Comparison of ENCODE assay signal across 1 cellular context in the genomic region with DNA sequence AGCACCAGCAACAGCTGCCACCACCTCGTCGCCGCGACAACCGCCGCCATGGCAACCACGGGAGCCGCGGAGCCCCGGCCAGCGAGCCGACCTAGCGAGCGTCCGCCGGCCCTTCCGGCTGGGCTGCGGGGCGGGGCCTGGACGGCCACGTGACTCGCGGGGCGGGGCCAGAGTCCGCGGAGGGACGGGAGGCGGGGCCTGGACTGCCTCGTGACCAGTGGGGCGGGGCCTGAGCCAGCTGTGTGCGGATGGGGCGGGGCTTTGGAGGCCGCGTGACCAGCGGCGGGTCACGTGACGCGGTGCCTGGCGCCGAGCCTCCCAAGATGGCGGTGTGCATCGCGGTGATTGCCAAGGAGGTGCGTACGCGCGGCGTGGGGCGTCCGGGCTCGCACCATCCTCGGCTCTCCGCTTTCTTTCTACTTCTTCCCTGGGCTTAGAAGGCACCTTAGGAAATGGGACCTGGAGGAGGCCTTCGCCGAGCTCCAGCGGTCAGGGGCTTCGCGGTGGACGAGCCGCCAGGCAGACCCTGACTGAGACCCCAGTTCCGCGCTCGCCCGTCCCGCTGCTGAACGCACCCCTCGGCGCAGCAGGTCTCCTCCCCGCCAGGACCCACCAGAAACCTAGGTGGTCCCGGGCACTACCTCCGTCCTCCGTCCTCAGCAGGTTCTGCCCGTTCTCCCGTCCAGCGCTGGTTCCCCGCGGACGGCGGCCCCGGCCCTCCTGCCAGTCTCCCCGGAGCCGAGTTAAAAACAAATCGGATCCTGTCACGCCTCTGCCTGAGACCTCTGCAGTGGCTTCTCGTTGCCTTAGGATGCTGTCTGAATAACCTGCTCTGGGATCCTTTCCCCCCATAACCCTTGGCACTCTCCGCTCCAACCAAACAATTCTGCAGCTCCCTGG.
A peak's percentile ranks its signal among the peaks of the same experiment; 100 is the strongest.
TF ChIP-seq lines count a peak whose summit lies in the region.

A gene with protein sequence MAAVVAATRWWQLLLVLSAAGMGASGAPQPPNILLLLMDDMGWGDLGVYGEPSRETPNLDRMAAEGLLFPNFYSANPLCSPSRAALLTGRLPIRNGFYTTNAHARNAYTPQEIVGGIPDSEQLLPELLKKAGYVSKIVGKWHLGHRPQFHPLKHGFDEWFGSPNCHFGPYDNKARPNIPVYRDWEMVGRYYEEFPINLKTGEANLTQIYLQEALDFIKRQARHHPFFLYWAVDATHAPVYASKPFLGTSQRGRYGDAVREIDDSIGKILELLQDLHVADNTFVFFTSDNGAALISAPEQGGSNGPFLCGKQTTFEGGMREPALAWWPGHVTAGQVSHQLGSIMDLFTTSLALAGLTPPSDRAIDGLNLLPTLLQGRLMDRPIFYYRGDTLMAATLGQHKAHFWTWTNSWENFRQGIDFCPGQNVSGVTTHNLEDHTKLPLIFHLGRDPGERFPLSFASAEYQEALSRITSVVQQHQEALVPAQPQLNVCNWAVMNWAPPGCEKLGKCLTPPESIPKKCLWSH (minus strand): TSS at position 120 of the 900 bp plus-strand sequence. CDS start 70 bp downstream, at position 50.
A gene with protein sequence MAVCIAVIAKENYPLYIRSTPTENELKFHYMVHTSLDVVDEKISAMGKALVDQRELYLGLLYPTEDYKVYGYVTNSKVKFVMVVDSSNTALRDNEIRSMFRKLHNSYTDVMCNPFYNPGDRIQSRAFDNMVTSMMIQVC (plus strand): TSS at position 300 of the 900 bp plus-strand sequence. CDS start 24 bp downstream, at position 324.

TF ChIP-seq in GM12878, 131 proteins besides CTCF, POLR2A, EP300 and RAD21 (continued from another document and continues in another):
- no peak for TF ChIP-seq RBBP5 (conservative IDR thresholded peaks at IDR 0.05)
- no peak for TF ChIP-seq SPI1 (IDR thresholded peaks at IDR 0.05; ENCODE audit: borderline replicate concordance, insufficient read depth, low read depth, low read length)
- TF ChIP-seq FOXM1 (IDR thresholded peaks at IDR 0.05; ENCODE audit: low read depth, low read length) = no peak
- TF ChIP-seq BMI1 (IDR thresholded peaks at IDR 0.05; ENCODE audit: borderline replicate concordance) = peak; percentile 50; the same call in 1 of the 2 replicates
- TF ChIP-seq CBFB (IDR thresholded peaks at IDR 0.05; ENCODE audit: low read depth) = no peak
- TF ChIP-seq STAT1 (conservative IDR thresholded peaks at IDR 0.05) = no peak
- TF ChIP-seq TCF7 (IDR thresholded peaks at IDR 0.05; ENCODE audit: borderline replicate concordance) = no peak
- no peak for TF ChIP-seq KDM1A (IDR thresholded peaks at IDR 0.05; ENCODE audit: borderline replicate concordance)
- TF ChIP-seq MEF2B (IDR thresholded peaks at IDR 0.05; ENCODE audit: partially characterized antibody, poor library complexity, severe bottlenecking) = peak; percentile 64
- TF ChIP-seq, protein P1, sequence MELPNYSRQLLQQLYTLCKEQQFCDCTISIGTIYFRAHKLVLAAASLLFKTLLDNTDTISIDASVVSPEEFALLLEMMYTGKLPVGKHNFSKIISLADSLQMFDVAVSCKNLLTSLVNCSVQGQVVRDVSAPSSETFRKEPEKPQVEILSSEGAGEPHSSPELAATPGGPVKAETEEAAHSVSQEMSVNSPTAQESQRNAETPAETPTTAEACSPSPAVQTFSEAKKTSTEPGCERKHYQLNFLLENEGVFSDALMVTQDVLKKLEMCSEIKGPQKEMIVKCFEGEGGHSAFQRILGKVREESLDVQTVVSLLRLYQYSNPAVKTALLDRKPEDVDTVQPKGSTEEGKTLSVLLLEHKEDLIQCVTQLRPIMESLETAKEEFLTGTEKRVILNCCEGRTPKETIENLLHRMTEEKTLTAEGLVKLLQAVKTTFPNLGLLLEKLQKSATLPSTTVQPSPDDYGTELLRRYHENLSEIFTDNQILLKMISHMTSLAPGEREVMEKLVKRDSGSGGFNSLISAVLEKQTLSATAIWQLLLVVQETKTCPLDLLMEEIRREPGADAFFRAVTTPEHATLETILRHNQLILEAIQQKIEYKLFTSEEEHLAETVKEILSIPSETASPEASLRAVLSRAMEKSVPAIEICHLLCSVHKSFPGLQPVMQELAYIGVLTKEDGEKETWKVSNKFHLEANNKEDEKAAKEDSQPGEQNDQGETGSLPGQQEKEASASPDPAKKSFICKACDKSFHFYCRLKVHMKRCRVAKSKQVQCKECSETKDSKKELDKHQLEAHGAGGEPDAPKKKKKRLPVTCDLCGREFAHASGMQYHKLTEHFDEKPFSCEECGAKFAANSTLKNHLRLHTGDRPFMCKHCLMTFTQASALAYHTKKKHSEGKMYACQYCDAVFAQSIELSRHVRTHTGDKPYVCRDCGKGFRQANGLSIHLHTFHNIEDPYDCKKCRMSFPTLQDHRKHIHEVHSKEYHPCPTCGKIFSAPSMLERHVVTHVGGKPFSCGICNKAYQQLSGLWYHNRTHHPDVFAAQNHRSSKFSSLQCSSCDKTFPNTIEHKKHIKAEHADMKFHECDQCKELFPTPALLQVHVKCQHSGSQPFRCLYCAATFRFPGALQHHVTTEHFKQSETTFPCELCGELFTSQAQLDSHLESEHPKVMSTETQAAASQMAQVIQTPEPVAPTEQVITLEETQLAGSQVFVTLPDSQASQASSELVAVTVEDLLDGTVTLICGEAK (IDR thresholded peaks at IDR 0.05; ENCODE audit: borderline replicate concordance) = no peak
- no peak for TF ChIP-seq ZNF622 (IDR thresholded peaks at IDR 0.05)
- TF ChIP-seq, protein P2, sequence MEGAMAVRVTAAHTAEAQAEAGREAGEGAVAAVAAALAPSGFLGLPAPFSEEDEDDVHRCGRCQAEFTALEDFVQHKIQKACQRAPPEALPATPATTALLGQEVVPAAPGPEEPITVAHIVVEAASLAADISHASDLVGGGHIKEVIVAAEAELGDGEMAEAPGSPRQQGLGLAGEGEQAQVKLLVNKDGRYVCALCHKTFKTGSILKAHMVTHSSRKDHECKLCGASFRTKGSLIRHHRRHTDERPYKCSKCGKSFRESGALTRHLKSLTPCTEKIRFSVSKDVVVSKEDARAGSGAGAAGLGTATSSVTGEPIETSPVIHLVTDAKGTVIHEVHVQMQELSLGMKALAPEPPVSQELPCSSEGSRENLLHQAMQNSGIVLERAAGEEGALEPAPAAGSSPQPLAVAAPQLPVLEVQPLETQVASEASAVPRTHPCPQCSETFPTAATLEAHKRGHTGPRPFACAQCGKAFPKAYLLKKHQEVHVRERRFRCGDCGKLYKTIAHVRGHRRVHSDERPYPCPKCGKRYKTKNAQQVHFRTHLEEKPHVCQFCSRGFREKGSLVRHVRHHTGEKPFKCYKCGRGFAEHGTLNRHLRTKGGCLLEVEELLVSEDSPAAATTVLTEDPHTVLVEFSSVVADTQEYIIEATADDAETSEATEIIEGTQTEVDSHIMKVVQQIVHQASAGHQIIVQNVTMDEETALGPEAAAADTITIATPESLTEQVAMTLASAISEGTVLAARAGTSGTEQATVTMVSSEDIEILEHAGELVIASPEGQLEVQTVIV (IDR thresholded peaks at IDR 0.05; ENCODE audit: borderline replicate concordance, partially characterized antibody) = no peak
- no peak for TF ChIP-seq ZBED1 (IDR thresholded peaks at IDR 0.05; ENCODE audit: borderline replicate concordance)
- TF ChIP-seq, protein P3, sequence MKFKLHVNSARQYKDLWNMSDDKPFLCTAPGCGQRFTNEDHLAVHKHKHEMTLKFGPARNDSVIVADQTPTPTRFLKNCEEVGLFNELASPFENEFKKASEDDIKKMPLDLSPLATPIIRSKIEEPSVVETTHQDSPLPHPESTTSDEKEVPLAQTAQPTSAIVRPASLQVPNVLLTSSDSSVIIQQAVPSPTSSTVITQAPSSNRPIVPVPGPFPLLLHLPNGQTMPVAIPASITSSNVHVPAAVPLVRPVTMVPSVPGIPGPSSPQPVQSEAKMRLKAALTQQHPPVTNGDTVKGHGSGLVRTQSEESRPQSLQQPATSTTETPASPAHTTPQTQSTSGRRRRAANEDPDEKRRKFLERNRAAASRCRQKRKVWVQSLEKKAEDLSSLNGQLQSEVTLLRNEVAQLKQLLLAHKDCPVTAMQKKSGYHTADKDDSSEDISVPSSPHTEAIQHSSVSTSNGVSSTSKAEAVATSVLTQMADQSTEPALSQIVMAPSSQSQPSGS (IDR thresholded peaks at IDR 0.05; ENCODE audit: low read length) = no peak
- no peak for TF ChIP-seq SIX5 (IDR thresholded peaks at IDR 0.05; ENCODE audit: low read depth, low read length, severe bottlenecking)
- peak; percentile 97 for TF ChIP-seq YY1 (IDR thresholded peaks at IDR 0.05; ENCODE audit: low read depth, low read length)
- TF ChIP-seq TCF12 (IDR thresholded peaks at IDR 0.05; ENCODE audit: low read depth, low read length) = peak; percentile 57; the same call in 1 of the 2 replicates
- TF ChIP-seq, protein P4, sequence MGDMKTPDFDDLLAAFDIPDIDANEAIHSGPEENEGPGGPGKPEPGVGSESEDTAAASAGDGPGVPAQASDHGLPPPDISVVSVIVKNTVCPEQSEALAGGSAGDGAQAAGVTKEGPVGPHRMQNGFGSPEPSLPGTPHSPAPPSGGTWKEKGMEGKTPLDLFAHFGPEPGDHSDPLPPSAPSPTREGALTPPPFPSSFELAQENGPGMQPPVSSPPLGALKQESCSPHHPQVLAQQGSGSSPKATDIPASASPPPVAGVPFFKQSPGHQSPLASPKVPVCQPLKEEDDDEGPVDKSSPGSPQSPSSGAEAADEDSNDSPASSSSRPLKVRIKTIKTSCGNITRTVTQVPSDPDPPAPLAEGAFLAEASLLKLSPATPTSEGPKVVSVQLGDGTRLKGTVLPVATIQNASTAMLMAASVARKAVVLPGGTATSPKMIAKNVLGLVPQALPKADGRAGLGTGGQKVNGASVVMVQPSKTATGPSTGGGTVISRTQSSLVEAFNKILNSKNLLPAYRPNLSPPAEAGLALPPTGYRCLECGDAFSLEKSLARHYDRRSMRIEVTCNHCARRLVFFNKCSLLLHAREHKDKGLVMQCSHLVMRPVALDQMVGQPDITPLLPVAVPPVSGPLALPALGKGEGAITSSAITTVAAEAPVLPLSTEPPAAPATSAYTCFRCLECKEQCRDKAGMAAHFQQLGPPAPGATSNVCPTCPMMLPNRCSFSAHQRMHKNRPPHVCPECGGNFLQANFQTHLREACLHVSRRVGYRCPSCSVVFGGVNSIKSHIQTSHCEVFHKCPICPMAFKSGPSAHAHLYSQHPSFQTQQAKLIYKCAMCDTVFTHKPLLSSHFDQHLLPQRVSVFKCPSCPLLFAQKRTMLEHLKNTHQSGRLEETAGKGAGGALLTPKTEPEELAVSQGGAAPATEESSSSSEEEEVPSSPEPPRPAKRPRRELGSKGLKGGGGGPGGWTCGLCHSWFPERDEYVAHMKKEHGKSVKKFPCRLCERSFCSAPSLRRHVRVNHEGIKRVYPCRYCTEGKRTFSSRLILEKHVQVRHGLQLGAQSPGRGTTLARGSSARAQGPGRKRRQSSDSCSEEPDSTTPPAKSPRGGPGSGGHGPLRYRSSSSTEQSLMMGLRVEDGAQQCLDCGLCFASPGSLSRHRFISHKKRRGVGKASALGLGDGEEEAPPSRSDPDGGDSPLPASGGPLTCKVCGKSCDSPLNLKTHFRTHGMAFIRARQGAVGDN (IDR thresholded peaks at IDR 0.05) = no peak
- TF ChIP-seq, protein P5, sequence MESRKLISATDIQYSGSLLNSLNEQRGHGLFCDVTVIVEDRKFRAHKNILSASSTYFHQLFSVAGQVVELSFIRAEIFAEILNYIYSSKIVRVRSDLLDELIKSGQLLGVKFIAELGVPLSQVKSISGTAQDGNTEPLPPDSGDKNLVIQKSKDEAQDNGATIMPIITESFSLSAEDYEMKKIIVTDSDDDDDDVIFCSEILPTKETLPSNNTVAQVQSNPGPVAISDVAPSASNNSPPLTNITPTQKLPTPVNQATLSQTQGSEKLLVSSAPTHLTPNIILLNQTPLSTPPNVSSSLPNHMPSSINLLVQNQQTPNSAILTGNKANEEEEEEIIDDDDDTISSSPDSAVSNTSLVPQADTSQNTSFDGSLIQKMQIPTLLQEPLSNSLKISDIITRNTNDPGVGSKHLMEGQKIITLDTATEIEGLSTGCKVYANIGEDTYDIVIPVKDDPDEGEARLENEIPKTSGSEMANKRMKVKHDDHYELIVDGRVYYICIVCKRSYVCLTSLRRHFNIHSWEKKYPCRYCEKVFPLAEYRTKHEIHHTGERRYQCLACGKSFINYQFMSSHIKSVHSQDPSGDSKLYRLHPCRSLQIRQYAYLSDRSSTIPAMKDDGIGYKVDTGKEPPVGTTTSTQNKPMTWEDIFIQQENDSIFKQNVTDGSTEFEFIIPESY (IDR thresholded peaks at IDR 0.05) = no peak
- no peak for TF ChIP-seq SMC3 (IDR thresholded peaks at IDR 0.05; ENCODE audit: borderline replicate concordance, low read length)
- peak; percentile 69; the same call in 1 of the 2 replicates for TF ChIP-seq RB1 (IDR thresholded peaks at IDR 0.05; ENCODE audit: borderline replicate concordance)
- TF ChIP-seq PAX8 (IDR thresholded peaks at IDR 0.05) = no peak
- TF ChIP-seq, protein P6, sequence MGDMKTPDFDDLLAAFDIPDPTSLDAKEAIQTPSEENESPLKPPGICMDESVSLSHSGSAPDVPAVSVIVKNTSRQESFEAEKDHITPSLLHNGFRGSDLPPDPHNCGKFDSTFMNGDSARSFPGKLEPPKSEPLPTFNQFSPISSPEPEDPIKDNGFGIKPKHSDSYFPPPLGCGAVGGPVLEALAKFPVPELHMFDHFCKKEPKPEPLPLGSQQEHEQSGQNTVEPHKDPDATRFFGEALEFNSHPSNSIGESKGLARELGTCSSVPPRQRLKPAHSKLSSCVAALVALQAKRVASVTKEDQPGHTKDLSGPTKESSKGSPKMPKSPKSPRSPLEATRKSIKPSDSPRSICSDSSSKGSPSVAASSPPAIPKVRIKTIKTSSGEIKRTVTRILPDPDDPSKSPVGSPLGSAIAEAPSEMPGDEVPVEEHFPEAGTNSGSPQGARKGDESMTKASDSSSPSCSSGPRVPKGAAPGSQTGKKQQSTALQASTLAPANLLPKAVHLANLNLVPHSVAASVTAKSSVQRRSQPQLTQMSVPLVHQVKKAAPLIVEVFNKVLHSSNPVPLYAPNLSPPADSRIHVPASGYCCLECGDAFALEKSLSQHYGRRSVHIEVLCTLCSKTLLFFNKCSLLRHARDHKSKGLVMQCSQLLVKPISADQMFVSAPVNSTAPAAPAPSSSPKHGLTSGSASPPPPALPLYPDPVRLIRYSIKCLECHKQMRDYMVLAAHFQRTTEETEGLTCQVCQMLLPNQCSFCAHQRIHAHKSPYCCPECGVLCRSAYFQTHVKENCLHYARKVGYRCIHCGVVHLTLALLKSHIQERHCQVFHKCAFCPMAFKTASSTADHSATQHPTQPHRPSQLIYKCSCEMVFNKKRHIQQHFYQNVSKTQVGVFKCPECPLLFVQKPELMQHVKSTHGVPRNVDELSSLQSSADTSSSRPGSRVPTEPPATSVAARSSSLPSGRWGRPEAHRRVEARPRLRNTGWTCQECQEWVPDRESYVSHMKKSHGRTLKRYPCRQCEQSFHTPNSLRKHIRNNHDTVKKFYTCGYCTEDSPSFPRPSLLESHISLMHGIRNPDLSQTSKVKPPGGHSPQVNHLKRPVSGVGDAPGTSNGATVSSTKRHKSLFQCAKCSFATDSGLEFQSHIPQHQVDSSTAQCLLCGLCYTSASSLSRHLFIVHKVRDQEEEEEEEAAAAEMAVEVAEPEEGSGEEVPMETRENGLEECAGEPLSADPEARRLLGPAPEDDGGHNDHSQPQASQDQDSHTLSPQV (IDR thresholded peaks at IDR 0.05) = no peak
- TF ChIP-seq RCOR1 (conservative IDR thresholded peaks at IDR 0.05; ENCODE audit: low read depth, low read length) = no peak
- TF ChIP-seq MTA2 (IDR thresholded peaks at IDR 0.05; ENCODE audit: low read depth) = no peak
- peak; percentile 41; the same call in 1 of the 2 replicates for TF ChIP-seq FOXK2 (IDR thresholded peaks at IDR 0.05)
- no peak for TF ChIP-seq NR2C2 (IDR thresholded peaks at IDR 0.05; ENCODE audit: borderline replicate concordance, control insufficient read depth, insufficient read length, low read depth)
- no peak for TF ChIP-seq NFYA (IDR thresholded peaks at IDR 0.05; ENCODE audit: borderline replicate concordance, low read depth, low read length)
